In the genomic region with DNA sequence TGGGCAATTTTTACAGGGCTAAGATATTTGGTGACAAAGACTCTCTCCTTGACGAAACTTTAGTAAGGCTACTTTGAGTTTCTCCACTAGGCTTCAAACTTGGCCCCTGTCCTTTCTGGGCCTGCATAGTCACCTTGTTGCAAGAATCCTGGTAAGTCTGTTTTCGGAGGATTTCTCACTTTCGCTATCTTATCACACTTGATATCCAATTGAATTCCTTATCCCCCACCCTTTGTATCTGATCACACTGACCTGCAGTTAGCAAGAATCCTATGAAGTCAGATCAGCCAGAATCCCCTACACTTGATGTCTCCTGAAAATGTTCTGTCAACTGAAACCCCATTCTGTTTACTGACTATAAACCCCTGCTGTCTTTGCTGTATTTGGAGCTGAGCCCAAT, we compare ENCODE assay signal across 24 cellular contexts.
"Had no signal": no experiment of that assay in that cellular context is flagged by ENCODE, and none has a peak within 500 bp of the region (broad histone marks: within the 10 kb centered on the region; RNA-seq: fewer than 3 reads in every experiment).

No MANE protein-coding gene starts in this region.

- ATAC-seq: effector memory CD8-positive, alpha-beta T cell; foreskin keratinocyte; gastroesophageal sphincter; heart left ventricle; left cardiac atrium; left lung; left ventricle myocardium superior; lower lobe of right lung; mucosa of descending colon; naive thymus-derived CD8-positive, alpha-beta T cell had no signal

- H3K4me3 Mint-ChIP-seq: dendritic cell treated with granulocyte-macrophage colony-stimulating factor and Interleukin-4, amounts not matched to agents 40 ng/mL and 50 ng/mL, for 4 days; effector memory CD8-positive, alpha-beta T cell; immature natural killer cell; memory B cell; mesothelial cell of epicardium; naive B cell; naive thymus-derived CD8-positive, alpha-beta T cell had no signal

- FAIRE-seq: endothelial cell of umbilical vein, frontal cortex, keratinocyte had no signal

- H3K4me1 ChIP-seq: colonic mucosa, esophagus muscularis mucosa, foreskin keratinocyte, gastroesophageal sphincter, heart left ventricle, left lung, lower lobe of right lung had no signal

- H3K4me2 ChIP-seq: hepatocyte had no signal

- H3K36me3 Mint-ChIP-seq: memory B cell; mesothelial cell of epicardium; naive B cell; naive thymus-derived CD8-positive, alpha-beta T cell had no signal

- H3K27me3 Mint-ChIP-seq: dendritic cell treated with granulocyte-macrophage colony-stimulating factor and Interleukin-4, amounts not matched to agents 40 ng/mL and 50 ng/mL, for 4 days; effector memory CD8-positive, alpha-beta T cell; memory B cell; naive B cell; naive thymus-derived CD8-positive, alpha-beta T cell had no signal

- H3K4me3 ChIP-seq: colonic mucosa, esophagus muscularis mucosa, gastroesophageal sphincter, heart left ventricle, hepatocyte, left lung, lower lobe of right lung, mucosa of descending colon had no signal

- H2AFZ ChIP-seq: hepatocyte had no signal

- H3K79me2 ChIP-seq: hepatocyte had no signal

- H3K36me3 ChIP-seq: colonic mucosa, esophagus muscularis mucosa, gastroesophageal sphincter, heart left ventricle, left lung, lower lobe of right lung had no signal

- H3K27ac ChIP-seq: colonic mucosa, esophagus muscularis mucosa, foreskin keratinocyte, gastroesophageal sphincter, heart left ventricle, hepatocyte, left lung, lower lobe of right lung had no signal

- H3K27ac Mint-ChIP-seq: dendritic cell treated with granulocyte-macrophage colony-stimulating factor and Interleukin-4, amounts not matched to agents 40 ng/mL and 50 ng/mL, for 4 days; effector memory CD8-positive, alpha-beta T cell; immature natural killer cell; memory B cell; mesothelial cell of epicardium; naive B cell; naive thymus-derived CD8-positive, alpha-beta T cell had no signal

- H3K9me3 Mint-ChIP-seq: dendritic cell treated with granulocyte-macrophage colony-stimulating factor and Interleukin-4, amounts not matched to agents 40 ng/mL and 50 ng/mL, for 4 days had no signal

- DNase-seq: colonic mucosa; cortex of kidney; effector CD8-positive, alpha-beta T cell; effector memory CD8-positive, alpha-beta T cell; foreskin keratinocyte; heart left ventricle; hypothalamus; immature natural killer cell; left cardiac atrium; left lung; left ventricle myocardium superior; lower lobe of right lung; mucosa of descending colon; naive B cell; naive thymus-derived CD8-positive, alpha-beta T cell had no signal

- H3K9me3 ChIP-seq: colonic mucosa, esophagus muscularis mucosa, gastroesophageal sphincter, heart left ventricle, left lung, lower lobe of right lung, mucosa of descending colon had no signal

- H3K4me1 Mint-ChIP-seq: immature natural killer cell; memory B cell; naive B cell; naive thymus-derived CD8-positive, alpha-beta T cell had no signal

- H3K27me3 ChIP-seq: colonic mucosa, esophagus muscularis mucosa, foreskin keratinocyte, gastroesophageal sphincter, heart left ventricle, hepatocyte, left lung had no signal
